8 cellular contexts compared by ENCODE assay signal in genomic region chr5:133423618-133424282, GRCh38.
DNase-seq lines count a peak whose midpoint lies in the region; ATAC-seq and TF ChIP-seq lines count a peak whose summit lies in the region.

No MANE protein-coding gene starts in this region.

- H3K27ac ChIP-seq in trophoblast cell (ENCODE audit: low read depth, low read length), result no peak overlapping the region
- no peak overlapping the region for H3K27ac ChIP-seq in upper lobe of left lung

- TF ChIP-seq CTCF in upper lobe of left lung (IDR thresholded peaks at IDR 0.05), result peak; percentile 85 to 96 (median 92)

- TF ChIP-seq POLR2A in upper lobe of left lung (IDR thresholded peaks at IDR 0.05), result no peak

- no peak overlapping the region for H3K18ac ChIP-seq in trophoblast cell (ENCODE audit: low read length)

- DNase-seq in SHP77 (lab: John Stamatoyannopoulos, UW) (peak; percentile 28 to 56), SHP77 treated with DMSO at 0.1 percent for 48 hours (lab: John Stamatoyannopoulos, UW) (no peak), foreskin melanocyte (peak; percentile 62), trophoblast cell (peak; percentile 65 to 86), upper lobe of left lung (peak; percentile 67 to 91)
- DNase-seq in activated T-helper 1 cell treated with anti-CD3 and anti-CD28 coated beads, Interleukin-12 subunit alpha, Interleukin-12 subunit beta, Interleukin-2, Interleukin-4 antibody, amounts not matched to agents 30 ng/mL and 10 ng/mL and 1 ng/mL, durations not matched to agents 14 hours and 24 hours and 36 hours (ENCODE audit: low spot score), result peak; percentile 52

- WGBS in trophoblast cell (ENCODE audit: extremely low coverage, insufficient coverage, insufficient read length), result no CpG with 5 or more reads among the region's 30 CpGs
- WGBS in upper lobe of left lung, 2 donors, result 33 to 42% methylated on average over 20 to 26 of the region's 30 CpGs

- no peaks in the 10 kb centered on the region for H3K79me2 ChIP-seq in trophoblast cell (ENCODE audit: control insufficient read depth, insufficient read depth, low read length, poor library complexity)

- no peaks in the 10 kb centered on the region for H3K36me3 Mint-ChIP-seq in activated T-helper 1 cell treated with anti-CD3 and anti-CD28 coated beads, Interleukin-12 subunit alpha, Interleukin-12 subunit beta, Interleukin-2, Interleukin-4 antibody, amounts not matched to agents 30 ng/mL and 10 ng/mL and 1 ng/mL, durations not matched to agents 14 hours and 24 hours and 36 hours (ENCODE audit: low read depth)

- no peak overlapping the region for H3K9ac ChIP-seq in trophoblast cell (ENCODE audit: low read length)

- no peak overlapping the region for H2BK120ac ChIP-seq in trophoblast cell (ENCODE audit: insufficient read depth, low read length, poor library complexity)

- no peaks in the 10 kb centered on the region for H3K27me3 ChIP-seq in trophoblast cell (ENCODE audit: insufficient read depth, low read length)
- no peaks in the 10 kb centered on the region for H3K27me3 ChIP-seq in upper lobe of left lung

- H2BK12ac ChIP-seq in trophoblast cell (ENCODE audit: low read length), result no peak overlapping the region

- no peak overlapping the region for H3K4me2 ChIP-seq in trophoblast cell (ENCODE audit: low read length)

- H3K4me1 ChIP-seq in trophoblast cell (ENCODE audit: control insufficient read depth in 1 of 2, insufficient read depth in 2 of 2, low read length in 2 of 2), result peaks cover 3% of the 10 kb centered on the region in 2 experiments
- peaks cover 0 to 6% (median 4%) of the 10 kb centered on the region in 4 donors for H3K4me1 ChIP-seq in upper lobe of left lung

- no peak overlapping the region for H3K4me3 ChIP-seq in trophoblast cell (ENCODE audit: low read depth, low read length)
- no peak overlapping the region for H3K4me3 ChIP-seq in upper lobe of left lung

- ATAC-seq in HG03045 (IDR thresholded peaks at IDR 0.05; ENCODE audit: unreplicated experiment) (peak; percentile 68), upper lobe of left lung (ENCODE audit: low FRiP score in 2 of 2) (peak; percentile 81 to 85)

- no peak overlapping the region for H4K12ac ChIP-seq in trophoblast cell (ENCODE audit: low read depth, low read length)

- no peaks in the 10 kb centered on the region for H3K9me3 Mint-ChIP-seq in activated T-helper 1 cell treated with anti-CD3 and anti-CD28 coated beads, Interleukin-12 subunit alpha, Interleukin-12 subunit beta, Interleukin-2, Interleukin-4 antibody, amounts not matched to agents 30 ng/mL and 10 ng/mL and 1 ng/mL, durations not matched to agents 14 hours and 24 hours and 36 hours

- H2AFZ ChIP-seq in trophoblast cell (ENCODE audit: insufficient read depth, low read length, poor library complexity), result no peak overlapping the region

- peaks cover 10% of the 10 kb centered on the region for H3K4me1 Mint-ChIP-seq in activated T-helper 1 cell treated with anti-CD3 and anti-CD28 coated beads, Interleukin-12 subunit alpha, Interleukin-12 subunit beta, Interleukin-2, Interleukin-4 antibody, amounts not matched to agents 30 ng/mL and 10 ng/mL and 1 ng/mL, durations not matched to agents 14 hours and 24 hours and 36 hours (ENCODE audit: low read depth)

- no peak overlapping the region for H3K23ac ChIP-seq in trophoblast cell (ENCODE audit: low read length)

- no peaks in the 10 kb centered on the region for H3K9me3 ChIP-seq in trophoblast cell (ENCODE audit: insufficient read depth, low read depth, low read length)
- H3K9me3 ChIP-seq in upper lobe of left lung, result no peaks in the 10 kb centered on the region

- no peaks in the 10 kb centered on the region for H3K79me1 ChIP-seq in trophoblast cell (ENCODE audit: low read length)

- no peak for TF ChIP-seq EP300 in upper lobe of left lung (IDR thresholded peaks at IDR 0.05)

- no peak overlapping the region for H3K4me3 Mint-ChIP-seq in activated T-helper 1 cell treated with anti-CD3 and anti-CD28 coated beads, Interleukin-12 subunit alpha, Interleukin-12 subunit beta, Interleukin-2, Interleukin-4 antibody, amounts not matched to agents 30 ng/mL and 10 ng/mL and 1 ng/mL, durations not matched to agents 14 hours and 24 hours and 36 hours

- no peak overlapping the region for H3K27ac Mint-ChIP-seq in activated T-helper 1 cell treated with anti-CD3 and anti-CD28 coated beads, Interleukin-12 subunit alpha, Interleukin-12 subunit beta, Interleukin-2, Interleukin-4 antibody, amounts not matched to agents 30 ng/mL and 10 ng/mL and 1 ng/mL, durations not matched to agents 14 hours and 24 hours and 36 hours

- intact Hi-C loops in activated T-helper 1 cell treated with anti-CD3 and anti-CD28 coated beads, Interleukin-12 subunit alpha, Interleukin-12 subunit beta, Interleukin-2, Interleukin-4 antibody, amounts not matched to agents 30 ng/mL and 10 ng/mL and 1 ng/mL, durations not matched to agents 14 hours and 24 hours and 36 hours (cut with micrococcal nuclease), result loop anchor here (1.0 to 2.0 kb wide), 3 partner anchors 312 to 521 kb away; no protein-coding TSS in a partner anchor

- no peak overlapping the region for H4K91ac ChIP-seq in trophoblast cell (ENCODE audit: low read depth, low read length)

- no peak overlapping the region for H4K8ac ChIP-seq in trophoblast cell (ENCODE audit: low read depth, low read length)

- H3K27me3 Mint-ChIP-seq in activated T-helper 1 cell treated with anti-CD3 and anti-CD28 coated beads, Interleukin-12 subunit alpha, Interleukin-12 subunit beta, Interleukin-2, Interleukin-4 antibody, amounts not matched to agents 30 ng/mL and 10 ng/mL and 1 ng/mL, durations not matched to agents 14 hours and 24 hours and 36 hours (ENCODE audit: insufficient read depth), result peaks cover 14% of the 10 kb centered on the region

- H3K14ac ChIP-seq in trophoblast cell (ENCODE audit: low read length), result no peak overlapping the region

- no peak overlapping the region for H3K4ac ChIP-seq in trophoblast cell (ENCODE audit: low read depth, low read length)

- H3K36me3 ChIP-seq in trophoblast cell (ENCODE audit: control insufficient read depth in 1 of 2, insufficient read depth in 2 of 2, low read length in 2 of 2) (no peaks in the 10 kb centered on the region), upper lobe of left lung (no peaks in the 10 kb centered on the region)

- no peak overlapping the region for H2AK5ac ChIP-seq in trophoblast cell (ENCODE audit: low read length)

- no peak overlapping the region for H2BK5ac ChIP-seq in trophoblast cell (ENCODE audit: low read depth, low read length, poor library complexity)

TF ChIP-seq in PFSK-1, 5 proteins besides CTCF, POLR2A, EP300 and RAD21:
- TF ChIP-seq SIN3A (IDR thresholded peaks at IDR 0.05; ENCODE audit: borderline replicate concordance, insufficient read depth, low read length), result no peak
- TF ChIP-seq FOXP2 (optimal IDR thresholded peaks at IDR 0.05; ENCODE audit: borderline replicate concordance, extremely low read depth, extremely low read length, insufficient read depth), result peak; percentile 62
- TF ChIP-seq POLR2AphosphoS5 (IDR thresholded peaks at IDR 0.05; ENCODE audit: low read depth, low read length), result no peak
